Comparison of ENCODE assay signal across 1 cellular context in the genomic region with DNA sequence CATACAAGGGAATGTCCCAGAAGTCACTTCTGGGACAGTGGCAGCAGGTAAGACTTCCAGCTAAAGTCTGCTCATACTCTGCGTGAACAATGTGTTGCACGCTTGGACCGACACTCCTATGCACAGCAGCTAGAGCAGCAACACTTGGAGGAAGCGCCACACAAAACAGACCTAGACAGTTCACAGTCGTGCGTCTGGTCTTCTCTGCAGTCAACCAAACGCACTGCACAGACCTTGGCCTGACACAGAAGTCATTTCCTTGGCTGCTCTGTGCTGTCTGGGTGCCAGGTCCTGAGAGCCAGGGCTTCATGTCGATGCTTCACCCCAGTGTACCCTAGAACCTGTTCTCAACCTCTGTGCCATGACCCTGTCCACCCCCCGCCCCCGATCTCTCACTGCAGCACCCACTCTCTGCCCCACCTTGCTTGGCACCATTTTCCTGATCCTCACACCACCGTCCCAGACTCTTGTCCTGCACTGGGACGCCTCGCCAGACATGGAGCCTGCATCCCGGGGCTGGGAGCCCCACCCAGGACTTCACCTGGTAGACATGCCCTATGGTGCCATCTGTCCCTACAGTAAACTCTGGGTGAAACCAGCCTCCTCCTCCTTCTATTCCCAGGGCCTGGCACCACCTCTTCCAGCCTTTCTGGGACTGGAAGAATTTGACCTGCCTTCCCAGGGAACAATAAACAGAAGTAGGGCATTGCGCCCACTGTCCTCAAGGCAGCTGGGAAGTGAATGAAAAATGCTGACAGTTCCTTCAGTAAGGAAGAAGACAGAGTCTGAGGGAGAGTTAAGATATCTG.
TF ChIP-seq lines count a peak whose summit lies in the region.

No MANE protein-coding gene starts in this region.

TF ChIP-seq in WTC11, 78 proteins besides CTCF, POLR2A, EP300 and RAD21 (continued from another document):
- no peak for TF ChIP-seq ARID4B (CRISPR knock-in tag; IDR thresholded peaks at IDR 0.05; ENCODE audit: borderline replicate concordance)
- no peak for TF ChIP-seq NFATC4 (CRISPR knock-in tag; IDR thresholded peaks at IDR 0.05)
- no peak for TF ChIP-seq ZBTB43 (CRISPR knock-in tag; IDR thresholded peaks at IDR 0.05)
- no peak for TF ChIP-seq ZNF396 (CRISPR knock-in tag; IDR thresholded peaks at IDR 0.05; ENCODE audit: borderline replicate concordance)
- TF ChIP-seq FOXP4 (CRISPR knock-in tag; IDR thresholded peaks at IDR 0.05): no peak
- TF ChIP-seq NFYB (CRISPR knock-in tag; conservative IDR thresholded peaks at IDR 0.05; ENCODE audit: low read depth): no peak
- TF ChIP-seq SMAD4 (CRISPR knock-in tag; IDR thresholded peaks at IDR 0.05): no peak
- TF ChIP-seq TP53 (CRISPR knock-in tag; IDR thresholded peaks at IDR 0.05): no peak
- no peak for TF ChIP-seq ZNF425 (CRISPR knock-in tag; conservative IDR thresholded peaks at IDR 0.05)
- TF ChIP-seq ERG (CRISPR knock-in tag; IDR thresholded peaks at IDR 0.05): no peak
